Comparison of ENCODE assay signal across 1 cellular context in the genomic region with DNA sequence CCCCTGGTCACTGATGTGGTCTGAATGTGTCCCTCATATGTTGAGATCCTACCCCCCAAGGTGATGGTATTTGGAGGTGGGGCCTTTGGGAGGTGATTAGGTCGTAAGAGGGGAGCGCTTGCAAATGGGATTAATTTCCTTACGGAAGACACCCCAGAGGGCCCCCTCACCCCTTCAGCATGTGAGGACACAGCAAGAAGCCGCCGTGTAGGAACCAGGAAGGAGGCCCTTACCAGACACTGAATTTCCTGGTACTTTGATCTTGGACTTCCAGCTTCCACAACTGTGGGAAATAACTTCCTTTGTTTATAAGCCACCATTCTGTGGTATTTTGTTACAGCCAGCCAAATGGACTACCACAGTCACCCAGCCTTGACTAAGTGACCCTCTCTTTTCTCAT.
TF ChIP-seq lines count a peak whose summit lies in the region.

No MANE protein-coding gene starts in this region.

TF ChIP-seq in HepG2, 621 proteins besides CTCF, POLR2A, EP300 and RAD21:
- TF ChIP-seq NFE2 (CRISPR knock-in tag; IDR thresholded peaks at IDR 0.05) (no peak), ZNF44 (CRISPR knock-in tag; IDR thresholded peaks at IDR 0.05) (no peak), ZBTB44 (CRISPR knock-in tag; IDR thresholded peaks at IDR 0.05) (no peak), ATF6 (CRISPR knock-in tag; conservative IDR thresholded peaks at IDR 0.05) (no peak), GFI1 (CRISPR knock-in tag; IDR thresholded peaks at IDR 0.05; ENCODE audit: borderline replicate concordance) (no peak)
- TF ChIP-seq, protein P1, sequence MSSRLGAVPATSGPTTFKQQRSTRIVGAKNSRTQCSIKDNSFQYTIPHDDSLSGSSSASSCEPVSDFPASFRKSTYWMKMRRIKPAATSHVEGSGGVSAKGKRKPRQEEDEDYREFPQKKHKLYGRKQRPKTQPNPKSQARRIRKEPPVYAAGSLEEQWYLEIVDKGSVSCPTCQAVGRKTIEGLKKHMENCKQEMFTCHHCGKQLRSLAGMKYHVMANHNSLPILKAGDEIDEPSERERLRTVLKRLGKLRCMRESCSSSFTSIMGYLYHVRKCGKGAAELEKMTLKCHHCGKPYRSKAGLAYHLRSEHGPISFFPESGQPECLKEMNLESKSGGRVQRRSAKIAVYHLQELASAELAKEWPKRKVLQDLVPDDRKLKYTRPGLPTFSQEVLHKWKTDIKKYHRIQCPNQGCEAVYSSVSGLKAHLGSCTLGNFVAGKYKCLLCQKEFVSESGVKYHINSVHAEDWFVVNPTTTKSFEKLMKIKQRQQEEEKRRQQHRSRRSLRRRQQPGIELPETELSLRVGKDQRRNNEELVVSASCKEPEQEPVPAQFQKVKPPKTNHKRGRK (CRISPR knock-in tag; IDR thresholded peaks at IDR 0.05), result no peak
